Comparison of ENCODE assay signal across 9 cellular contexts in the genomic region with DNA sequence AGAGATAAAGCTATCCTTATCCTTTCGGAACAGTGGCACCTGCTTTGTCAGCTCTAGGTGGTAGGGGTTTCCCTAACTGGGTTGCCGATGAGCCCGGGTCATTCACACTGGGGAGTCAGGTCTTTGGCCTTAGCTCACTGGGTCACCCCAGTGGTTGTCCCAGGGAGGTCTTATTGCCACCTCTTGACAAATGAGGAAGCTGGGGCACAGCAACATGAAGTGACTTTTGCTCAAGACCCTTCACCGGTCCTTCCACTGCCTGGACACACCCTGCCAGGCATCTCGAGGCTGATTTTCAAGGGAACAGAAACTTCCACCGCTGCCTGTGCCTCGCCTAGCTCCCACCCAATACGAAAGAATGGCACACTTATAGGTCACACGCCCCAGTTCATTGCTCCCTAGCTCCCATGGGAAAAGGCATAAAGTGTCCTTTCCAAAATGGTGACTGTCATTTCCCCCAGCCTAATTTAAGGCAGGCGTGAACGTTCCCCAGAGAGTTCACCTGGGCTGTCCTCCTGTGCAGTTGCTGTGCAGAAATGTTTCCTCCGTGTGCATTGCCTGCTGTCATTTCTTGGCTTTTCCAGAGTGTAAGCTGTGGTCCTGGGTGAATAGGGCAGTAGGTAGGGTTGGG.
A peak's percentile ranks its signal among the peaks of the same experiment; 100 is the strongest.
DNase-seq lines count a peak whose midpoint lies in the region; ATAC-seq and TF ChIP-seq lines count a peak whose summit lies in the region.
"Had no signal": no experiment of that assay in that cellular context is flagged by ENCODE, and none has a peak within 500 bp of the region (broad histone marks: within the 10 kb centered on the region; RNA-seq: fewer than 3 reads in every experiment).

No MANE protein-coding gene starts in this region.

- H3K27ac ChIP-seq in sigmoid colon: no peak overlapping the region
- no peak overlapping the region for H3K27ac ChIP-seq in osteoblast (ENCODE audit: low read depth, low read length)
- H3K27ac ChIP-seq: parathyroid adenoma had no signal

- H3K27me3 Mint-ChIP-seq in activated CD4-positive, alpha-beta T cell treated with anti-CD3 and anti-CD28 coated beads, Interleukin-2, amount 10 ng/mL, durations not matched to agents 24 days and 14 days: no peaks in the 10 kb centered on the region
- no peaks in the 10 kb centered on the region for H3K27me3 Mint-ChIP-seq in activated T-helper 2 cell treated with anti-CD3 and anti-CD28 coated beads, Interferon-gamma antibody, Interleukin-2, Interleukin-4, amounts not matched to agents 10 μg/mL and 5 μg/mL and 100 μg/mL, durations not matched to agents 14 hours and 24 hours and 36 hours (ENCODE audit: low read depth)

- H3K4me1 Mint-ChIP-seq in activated CD4-positive, alpha-beta T cell treated with anti-CD3 and anti-CD28 coated beads, Interleukin-2, amount 10 ng/mL, durations not matched to agents 24 days and 14 days: peaks cover 63% of the 10 kb centered on the region
- H3K4me1 Mint-ChIP-seq in activated T-helper 2 cell treated with anti-CD3 and anti-CD28 coated beads, Interferon-gamma antibody, Interleukin-2, Interleukin-4, amounts not matched to agents 10 μg/mL and 5 μg/mL and 100 μg/mL, durations not matched to agents 14 hours and 24 hours and 36 hours (ENCODE audit: low read depth): peaks cover 71% of the 10 kb centered on the region

- H3K36me3 ChIP-seq in sigmoid colon (no peaks in the 10 kb centered on the region), osteoblast (ENCODE audit: insufficient read depth, low read length) (no peaks in the 10 kb centered on the region)

- peak overlapping the region; percentile 73 for H3K4me3 Mint-ChIP-seq in activated CD4-positive, alpha-beta T cell treated with anti-CD3 and anti-CD28 coated beads, Interleukin-2, amount 10 ng/mL, durations not matched to agents 24 days and 14 days
- H3K4me3 Mint-ChIP-seq in activated T-helper 2 cell treated with anti-CD3 and anti-CD28 coated beads, Interferon-gamma antibody, Interleukin-2, Interleukin-4, amounts not matched to agents 10 μg/mL and 5 μg/mL and 100 μg/mL, durations not matched to agents 14 hours and 24 hours and 36 hours (ENCODE audit: low read depth): peak overlapping the region; percentile 62

- no peak overlapping the region for H2AFZ ChIP-seq in osteoblast (ENCODE audit: low read length)
- H2AFZ ChIP-seq: parathyroid adenoma had no signal

- no peak for TF ChIP-seq POLR2A in sigmoid colon (IDR thresholded peaks at IDR 0.05)

- no peaks in the 10 kb centered on the region for H3K27me3 ChIP-seq in sigmoid colon
- peaks cover 3% of the 10 kb centered on the region for H3K27me3 ChIP-seq in osteoblast (ENCODE audit: insufficient read depth, low read length)

- DNase-seq in activated CD4-positive, alpha-beta T cell treated with anti-CD3 and anti-CD28 coated beads, Interleukin-2, amount 10 ng/mL, durations not matched to agents 24 days and 14 days: peak; percentile 52
- no peak for DNase-seq in activated CD4-positive, alpha-beta T cell treated with anti-CD3 and anti-CD28 coated beads, Interleukin-2, amount 50 U/mL, for 48 hours
- DNase-seq in activated T-helper 2 cell treated with anti-CD3 and anti-CD28 coated beads, Interferon-gamma antibody, Interleukin-2, Interleukin-4, amounts not matched to agents 10 μg/mL and 5 μg/mL and 100 μg/mL, durations not matched to agents 14 hours and 24 hours and 36 hours (ENCODE audit: low spot score): no peak
- DNase-seq in sigmoid colon (peak; percentile 53), cortex of kidney (lab: John Stamatoyannopoulos, UW) (no peak), osteoblast (ENCODE audit: insufficient read length, low spot score, missing footprints) (no peak)

- intact Hi-C loops in activated CD4-positive, alpha-beta T cell treated with anti-CD3 and anti-CD28 coated beads, Interleukin-2, amount 10 ng/mL, durations not matched to agents 24 days and 14 days (cut with micrococcal nuclease): loop anchor here (5.0 kb wide), 2 partner anchors 100 to 245 kb away; partner anchors contain the start of gene PARP11
- intact Hi-C loops in activated T-helper 2 cell treated with anti-CD3 and anti-CD28 coated beads, Interferon-gamma antibody, Interleukin-2, Interleukin-4, amounts not matched to agents 10 μg/mL and 5 μg/mL and 100 μg/mL, durations not matched to agents 14 hours and 24 hours and 36 hours (cut with micrococcal nuclease): loop anchor here (2.0 kb wide), 1 partner anchor 25 kb away; no protein-coding TSS in a partner anchor
- intact Hi-C loops in sigmoid colon (cut with DNase I): no loop called here

- H3K27ac Mint-ChIP-seq in activated CD4-positive, alpha-beta T cell treated with anti-CD3 and anti-CD28 coated beads, Interleukin-2, amount 10 ng/mL, durations not matched to agents 24 days and 14 days: peak overlapping the region; percentile 89
- H3K27ac Mint-ChIP-seq in activated T-helper 2 cell treated with anti-CD3 and anti-CD28 coated beads, Interferon-gamma antibody, Interleukin-2, Interleukin-4, amounts not matched to agents 10 μg/mL and 5 μg/mL and 100 μg/mL, durations not matched to agents 14 hours and 24 hours and 36 hours: peak overlapping the region; percentile 82

- TF ChIP-seq CTCF in sigmoid colon (IDR thresholded peaks at IDR 0.05): no peak
- TF ChIP-seq CTCF in osteoblast (IDR thresholded peaks at IDR 0.05; ENCODE audit: extremely low read depth, low read depth, low read length): no peak

- peaks cover 4% of the 10 kb centered on the region for H3K9me3 Mint-ChIP-seq in activated CD4-positive, alpha-beta T cell treated with anti-CD3 and anti-CD28 coated beads, Interleukin-2, amount 10 ng/mL, durations not matched to agents 24 days and 14 days
- no peaks in the 10 kb centered on the region for H3K9me3 Mint-ChIP-seq in activated T-helper 2 cell treated with anti-CD3 and anti-CD28 coated beads, Interferon-gamma antibody, Interleukin-2, Interleukin-4, amounts not matched to agents 10 μg/mL and 5 μg/mL and 100 μg/mL, durations not matched to agents 14 hours and 24 hours and 36 hours

- H3K9me3 ChIP-seq in sigmoid colon: no peaks in the 10 kb centered on the region
- H3K9me3 ChIP-seq in osteoblast (ENCODE audit: low read depth, low read length): no peaks in the 10 kb centered on the region

- H4K20me1 ChIP-seq in osteoblast (ENCODE audit: insufficient read depth, low read length): no peaks in the 10 kb centered on the region

- ATAC-seq in HG03354 (IDR thresholded peaks at IDR 0.05; ENCODE audit: poor library complexity, severe bottlenecking, unreplicated experiment) (peak; percentile 4), GM19455 (IDR thresholded peaks at IDR 0.05; ENCODE audit: unreplicated experiment) (no peak)

- no peak for TF ChIP-seq EP300 in sigmoid colon (IDR thresholded peaks at IDR 0.05)

- H3K4me3 ChIP-seq in sigmoid colon (no peak overlapping the region), osteoblast (ENCODE audit: insufficient read depth, low read length) (no peak overlapping the region)

- no peaks in the 10 kb centered on the region for H3K36me3 Mint-ChIP-seq in activated CD4-positive, alpha-beta T cell treated with anti-CD3 and anti-CD28 coated beads, Interleukin-2, amount 10 ng/mL, durations not matched to agents 24 days and 14 days (ENCODE audit: low read depth)
- H3K36me3 Mint-ChIP-seq in activated T-helper 2 cell treated with anti-CD3 and anti-CD28 coated beads, Interferon-gamma antibody, Interleukin-2, Interleukin-4, amounts not matched to agents 10 μg/mL and 5 μg/mL and 100 μg/mL, durations not matched to agents 14 hours and 24 hours and 36 hours (ENCODE audit: low read depth): no peaks in the 10 kb centered on the region

- no peaks in the 10 kb centered on the region for H3K79me2 ChIP-seq in osteoblast (ENCODE audit: insufficient read depth, low read length)
- H3K79me2 ChIP-seq: parathyroid adenoma had no signal

- WGBS in sigmoid colon, 2 donors: 33 to 53% methylated on average over 12 of the region's 12 CpGs

- H3K4me1 ChIP-seq in sigmoid colon (peaks cover 0 to 20% (median 16%) of the 10 kb centered on the region in 4 donors), osteoblast (ENCODE audit: insufficient read depth, low read length) (peaks cover 12% of the 10 kb centered on the region)
- H3K4me1 ChIP-seq: parathyroid adenoma had no signal

- H3K4me2 ChIP-seq in osteoblast (ENCODE audit: insufficient read depth, low read length): no peak overlapping the region

Comparison
In these comparisons a context has a peak if more than half of its experiments do, and no peak if none do; other contexts are left out.
1. DNase-seq: peak in activated CD4-positive, alpha-beta T cell treated with anti-CD3 and anti-CD28 coated beads, Interleukin-2, amount 10 ng/mL, durations not matched to agents 24 days and 14 days (single experiment) and sigmoid colon (single experiment); none in activated CD4-positive, alpha-beta T cell treated with anti-CD3 and anti-CD28 coated beads, Interleukin-2, amount 50 U/mL, for 48 hours (0 of 2), activated T-helper 2 cell treated with anti-CD3 and anti-CD28 coated beads, Interferon-gamma antibody, Interleukin-2, Interleukin-4, amounts not matched to agents 10 μg/mL and 5 μg/mL and 100 μg/mL, durations not matched to agents 14 hours and 24 hours and 36 hours (single experiment), cortex of kidney (single experiment) and osteoblast (single experiment).